Comparison of ENCODE assay signal across 10 cellular contexts in the genomic region with DNA sequence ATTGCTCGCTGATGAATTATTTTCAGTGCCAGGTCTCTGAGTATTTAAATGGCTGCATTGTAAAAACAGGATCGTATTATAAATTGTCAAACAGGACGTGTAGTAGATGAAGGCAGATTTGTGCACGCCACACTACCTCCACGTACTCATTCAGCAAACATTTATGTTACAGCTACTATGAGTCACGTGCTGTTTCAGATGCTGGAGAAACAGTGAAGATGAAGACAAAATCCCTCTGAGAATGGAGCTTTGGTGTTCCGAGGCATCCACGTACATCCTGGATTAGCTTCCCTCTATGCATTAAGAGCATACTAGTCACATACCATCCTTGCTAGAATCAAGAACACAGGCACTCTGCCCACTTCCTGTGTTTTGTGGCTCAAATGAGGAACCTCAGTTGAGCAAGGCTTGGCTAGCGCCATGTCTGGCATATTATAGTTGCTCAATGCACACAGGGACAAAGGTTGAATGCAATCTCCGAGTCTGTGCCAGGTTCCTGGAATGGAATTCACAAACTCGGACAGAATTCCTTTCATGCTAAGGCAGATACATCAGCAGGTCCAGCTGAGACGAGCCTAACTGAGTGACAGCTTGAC.
DNase-seq lines count a peak whose midpoint lies in the region; ATAC-seq, FAIRE-seq and TF ChIP-seq lines count a peak whose summit lies in the region.
"Had no signal": no experiment of that assay in that cellular context is flagged by ENCODE, and none has a peak within 500 bp of the region (broad histone marks: within the 10 kb centered on the region; RNA-seq: fewer than 3 reads in every experiment).

No MANE protein-coding gene starts in this region.

- in situ Hi-C loops in K562 (cut with MboI) = no loop called here

- H2AFZ ChIP-seq in K562 (ENCODE audit: low read depth, low read length) = no peak overlapping the region

- no peaks in the 10 kb centered on the region for H3K79me2 ChIP-seq in K562 (ENCODE audit: control insufficient read depth, insufficient read depth, low read length)

- H3K36me3 ChIP-seq in K562 (ENCODE audit: control insufficient read depth, insufficient read depth, low read length) (no peaks in the 10 kb centered on the region), right lobe of liver (no peaks in the 10 kb centered on the region)

- peaks cover 30% of the 10 kb centered on the region for H3K36me3 Mint-ChIP-seq in activated naive CD4-positive, alpha-beta T cell treated with anti-CD3 and anti-CD28 coated beads, Interleukin-2, amount 10 ng/mL, durations not matched to agents 7 days and 5 days

- FAIRE-seq in K562 (lab: Jason Lieb, UNC) (no peak), H54 (lab: Jason Lieb, UNC) (no peak)
- FAIRE-seq: kidney had no signal

- intact Hi-C loops in K562 (cut with micrococcal nuclease) (no loop called here), right lobe of liver (cut with DNase I) (no loop called here)

- H3K4me1 Mint-ChIP-seq in stimulated activated naive CD8-positive, alpha-beta T cell treated with anti-CD3 and anti-CD28 coated beads, Interleukin-15, amount 100 ng/mL, for 72 hours = peaks cover 14% of the 10 kb centered on the region
- H3K4me1 Mint-ChIP-seq in activated naive CD4-positive, alpha-beta T cell treated with anti-CD3 and anti-CD28 coated beads, Interleukin-2, amount 10 ng/mL, durations not matched to agents 7 days and 5 days = peaks cover 15% of the 10 kb centered on the region

- H3K27ac ChIP-seq in K562 (ENCODE audit: extremely low read depth, low read depth, low read length) (no peak overlapping the region), right lobe of liver (peak overlapping the region in 1 of 3 donors; percentile 0)

- H3K4me1 ChIP-seq in K562 (replicated peaks in 1 of 2; ENCODE audit: control insufficient read depth in 2 of 2, insufficient read depth in 2 of 2, low read length in 2 of 2) (no peaks in the 10 kb centered on the region), right lobe of liver (peaks cover 0 to 40% (median 20%) of the 10 kb centered on the region in 4 donors)

- H3K9ac ChIP-seq in K562 (ENCODE audit: insufficient read depth in 1 of 2, low read depth in 2 of 2, low read length in 2 of 2) = no peak overlapping the region

- H3K4me3 ChIP-seq in K562 (no peak overlapping the region), right lobe of liver (no peak overlapping the region)

- H4K20me1 ChIP-seq in K562 (replicated peaks; ENCODE audit: control insufficient read depth, insufficient read depth, low read length) = no peaks in the 10 kb centered on the region; the same call in 1 of the 2 replicates

- 1% methylated on average over 12 of the region's 12 CpGs for WGBS in K562 (ENCODE audit: insufficient coverage, low coverage, missing lambda C conversion rate)
- 43% methylated on average over 12 of the region's 12 CpGs for WGBS in right lobe of liver (ENCODE audit: insufficient coverage, low coverage, low lambda C conversion rate, missing lambda C conversion rate)

- peaks cover 0 to under 1% of the 10 kb centered on the region in 2 donors for H3K9me3 Mint-ChIP-seq in stimulated activated naive CD8-positive, alpha-beta T cell treated with anti-CD3 and anti-CD28 coated beads, Interleukin-15, amount 100 ng/mL, for 72 hours
- H3K9me3 Mint-ChIP-seq in activated naive CD4-positive, alpha-beta T cell treated with anti-CD3 and anti-CD28 coated beads, Interleukin-2, amount 10 ng/mL, durations not matched to agents 7 days and 5 days = no peaks in the 10 kb centered on the region

- POLR2A ChIA-PET in K562 (lab: Yijun Ruan, JAX) = interaction anchor here (1.0 kb wide), 1 partner anchor 12 kb away, joined by 4 read pairs; no protein-coding TSS in a partner anchor

- no peak for TF ChIP-seq RAD21 in K562 (CRISPR knock-in tag; conservative IDR thresholded peaks at IDR 0.05 in 1 of 2, IDR thresholded peaks at IDR 0.05 in 1 of 2)

- H3K9me1 ChIP-seq in K562 (ENCODE audit: control insufficient read depth, insufficient read depth, low read length) = no peaks in the 10 kb centered on the region

- H3K27me3 ChIP-seq in K562 (ENCODE audit: control insufficient read depth in 2 of 2, insufficient read depth in 2 of 2, low read length in 2 of 2) (peaks cover 13 to 27% of the 10 kb centered on the region in 2 experiments), right lobe of liver (no peaks in the 10 kb centered on the region)

- H3K9me3 ChIP-seq in K562 (replicated peaks; ENCODE audit: control insufficient read depth, insufficient read depth, low read depth, low read length) (no peaks in the 10 kb centered on the region), right lobe of liver (no peaks in the 10 kb centered on the region)

- DNase-seq in stimulated activated naive CD8-positive, alpha-beta T cell treated with anti-CD3 and anti-CD28 coated beads, Interleukin-15, Interleukin-2, amounts not matched to agents 100 U/mL and 50 U/mL, for 24 hours = peak; percentile 11
- DNase-seq in stimulated activated naive CD8-positive, alpha-beta T cell treated with anti-CD3 and anti-CD28 coated beads, Interleukin-15, amount 100 ng/mL, for 72 hours = no peak
- DNase-seq in K562 (ENCODE audit: extremely low read depth in 1 of 4, low spot score in 3 of 4) (no peak), right lobe of liver (peak; percentile 64 to 86 (median 70)), H54 (ENCODE audit: insufficient read length, low spot score) (no peak), hepatic stellate cell (ENCODE audit: low spot score) (no peak)
- DNase-seq in activated naive CD4-positive, alpha-beta T cell treated with anti-CD3 and anti-CD28 coated beads, Interleukin-2, amount 10 ng/mL, durations not matched to agents 7 days and 5 days = no peak
- DNase-seq: kidney had no signal

- no peaks in the 10 kb centered on the region for H3K27me3 Mint-ChIP-seq in stimulated activated naive CD8-positive, alpha-beta T cell treated with anti-CD3 and anti-CD28 coated beads, Interleukin-15, amount 100 ng/mL, for 72 hours
- no peaks in the 10 kb centered on the region for H3K27me3 Mint-ChIP-seq in activated naive CD4-positive, alpha-beta T cell treated with anti-CD3 and anti-CD28 coated beads, Interleukin-2, amount 10 ng/mL, durations not matched to agents 7 days and 5 days

- CTCF ChIA-PET in K562 (lab: Yijun Ruan, JAX; ENCODE audit: low intra/inter-chr PET ratio) = no interaction called here
- CTCF ChIA-PET in activated naive CD4-positive, alpha-beta T cell treated with anti-CD3 and anti-CD28 coated beads, Interleukin-2, amount 10 ng/mL, durations not matched to agents 7 days and 5 days (lab: Charles Lee) = no interaction called here

- H3K4me3 Mint-ChIP-seq in stimulated activated naive CD8-positive, alpha-beta T cell treated with anti-CD3 and anti-CD28 coated beads, Interleukin-15, amount 100 ng/mL, for 72 hours = no peak overlapping the region
- H3K4me3 Mint-ChIP-seq in activated naive CD4-positive, alpha-beta T cell treated with anti-CD3 and anti-CD28 coated beads, Interleukin-2, amount 10 ng/mL, durations not matched to agents 7 days and 5 days = no peak overlapping the region

- no peak for TF ChIP-seq EP300 in K562 (IDR thresholded peaks at IDR 0.05; ENCODE audit: low read length)

- ATAC-seq in stimulated activated naive CD8-positive, alpha-beta T cell treated with anti-CD3 and anti-CD28 coated beads, Interleukin-15, Interleukin-2, amounts not matched to agents 100 U/mL and 50 U/mL, for 24 hours = no peak
- ATAC-seq in stimulated activated naive CD8-positive, alpha-beta T cell treated with anti-CD3 and anti-CD28 coated beads, Interleukin-15, amount 100 ng/mL, for 72 hours = no peak
- ATAC-seq in K562 (no peak), right lobe of liver (peak; percentile 66 to 87 (median 75)), HG02973 (IDR thresholded peaks at IDR 0.05; ENCODE audit: unreplicated experiment) (no peak)
- ATAC-seq: activated CD4-positive, CD25-positive, alpha-beta regulatory T cell treated with anti-CD3 and anti-CD28 coated beads, Interleukin-2, amount 50 U/mL, for 24 hours had no signal

- TF ChIP-seq CTCF in K562 (IDR thresholded peaks at IDR 0.05 in 2 of 3, conservative IDR thresholded peaks at IDR 0.05 in 1 of 3; ENCODE audit: insufficient read depth in 2 of 3, low read depth in 1 of 3, low read length in 3 of 3) (no peak), right lobe of liver (IDR thresholded peaks at IDR 0.05) (no peak)

- peak overlapping the region in 1 of 2 donors; percentile 59 for H3K27ac Mint-ChIP-seq in stimulated activated naive CD8-positive, alpha-beta T cell treated with anti-CD3 and anti-CD28 coated beads, Interleukin-15, amount 100 ng/mL, for 72 hours
- H3K27ac Mint-ChIP-seq in activated naive CD4-positive, alpha-beta T cell treated with anti-CD3 and anti-CD28 coated beads, Interleukin-2, amount 10 ng/mL, durations not matched to agents 7 days and 5 days = no peak overlapping the region

- H3K4me2 ChIP-seq in K562 (ENCODE audit: insufficient read depth, low read length) = no peak overlapping the region

- TF ChIP-seq POLR2A in K562 (conservative IDR thresholded peaks at IDR 0.05) (no peak), right lobe of liver (IDR thresholded peaks at IDR 0.05) (no peak), H54 (IDR thresholded peaks at IDR 0.05; ENCODE audit: low read depth, low read length) (no peak)

- BruUV-seq in K562 (replicated peaks; lab: Mats Ljungman, UMichigan) = no TSS peak

TF ChIP-seq in K562, 482 proteins besides CTCF, POLR2A, EP300 and RAD21:
- TF ChIP-seq, protein P1, sequence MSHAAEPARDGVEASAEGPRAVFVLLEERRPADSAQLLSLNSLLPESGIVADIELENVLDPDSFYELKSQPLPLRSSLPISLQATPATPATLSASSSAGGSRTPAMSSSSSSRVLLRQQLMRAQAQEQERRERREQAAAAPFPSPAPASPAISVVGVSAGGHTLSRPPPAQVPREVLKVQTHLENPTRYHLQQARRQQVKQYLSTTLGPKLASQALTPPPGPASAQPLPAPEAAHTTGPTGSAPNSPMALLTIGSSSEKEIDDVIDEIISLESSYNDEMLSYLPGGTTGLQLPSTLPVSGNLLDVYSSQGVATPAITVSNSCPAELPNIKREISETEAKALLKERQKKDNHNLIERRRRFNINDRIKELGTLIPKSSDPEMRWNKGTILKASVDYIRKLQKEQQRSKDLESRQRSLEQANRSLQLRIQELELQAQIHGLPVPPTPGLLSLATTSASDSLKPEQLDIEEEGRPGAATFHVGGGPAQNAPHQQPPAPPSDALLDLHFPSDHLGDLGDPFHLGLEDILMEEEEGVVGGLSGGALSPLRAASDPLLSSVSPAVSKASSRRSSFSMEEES (CRISPR knock-in tag; IDR thresholded peaks at IDR 0.05) = peak; percentile 8; the same call in 1 of the 2 replicates
- TF ChIP-seq ZFX (CRISPR knock-in tag; IDR thresholded peaks at IDR 0.05) = no peak
- no peak for TF ChIP-seq FOXA3 (CRISPR knock-in tag; conservative IDR thresholded peaks at IDR 0.05 in 1 of 2, IDR thresholded peaks at IDR 0.05 in 1 of 2)

Comparison
In these comparisons a context has a peak if more than half of its experiments do, and no peak if none do; other contexts are left out.
1. DNase-seq: peak in stimulated activated naive CD8-positive, alpha-beta T cell treated with anti-CD3 and anti-CD28 coated beads, Interleukin-15, Interleukin-2, amounts not matched to agents 100 U/mL and 50 U/mL, for 24 hours (single experiment) and right lobe of liver (3 of 3); none in stimulated activated naive CD8-positive, alpha-beta T cell treated with anti-CD3 and anti-CD28 coated beads, Interleukin-15, amount 100 ng/mL, for 72 hours (0 of 2), K562 (0 of 4), activated naive CD4-positive, alpha-beta T cell treated with anti-CD3 and anti-CD28 coated beads, Interleukin-2, amount 10 ng/mL, durations not matched to agents 7 days and 5 days (single experiment), H54 (single experiment) and hepatic stellate cell (single experiment).
2. ATAC-seq: peak in right lobe of liver (4 of 4); none in stimulated activated naive CD8-positive, alpha-beta T cell treated with anti-CD3 and anti-CD28 coated beads, Interleukin-15, Interleukin-2, amounts not matched to agents 100 U/mL and 50 U/mL, for 24 hours (single experiment), stimulated activated naive CD8-positive, alpha-beta T cell treated with anti-CD3 and anti-CD28 coated beads, Interleukin-15, amount 100 ng/mL, for 72 hours (single experiment), K562 (single experiment) and HG02973 (single experiment).